ENCODE assay signal across 1 cellular context in genomic region chr16:88883117-88883895, GRCh38.
TF ChIP-seq lines count a peak whose summit lies in the region.

No MANE protein-coding gene starts in this region.

TF ChIP-seq in K562, 482 proteins besides CTCF, POLR2A, EP300 and RAD21:
- TF ChIP-seq HNRNPL (IDR thresholded peaks at IDR 0.05; ENCODE audit: low read depth, low read length) (0 out of 2 replicates have a peak, but pooled peaks have one; percentile 30), MEF2A (IDR thresholded peaks at IDR 0.05; ENCODE audit: control insufficient read depth, low read depth, low read length) (no peak), ZBTB33 (CRISPR knock-in tag; IDR thresholded peaks at IDR 0.05) (peak; percentile 55; the same call in 1 of the 2 replicates), ZBTB9 (CRISPR knock-in tag; IDR thresholded peaks at IDR 0.05) (peak; percentile 29; the same call in 1 of the 2 replicates), NONO (IDR thresholded peaks at IDR 0.05; ENCODE audit: low read depth in 2 of 2, low read length in 1 of 2) (no peak), POLR2G (IDR thresholded peaks at IDR 0.05; ENCODE audit: low read depth, low read length) (peak; percentile 38), PTTG1 (tag; IDR thresholded peaks at IDR 0.05; ENCODE audit: low read depth) (no peak), ELF1 (tag; IDR thresholded peaks at IDR 0.05) (no peak), TFAP4 (CRISPR knock-in tag; IDR thresholded peaks at IDR 0.05; ENCODE audit: borderline replicate concordance) (0 out of 2 replicates have a peak, but pooled peaks have one; percentile 1), PML (IDR thresholded peaks at IDR 0.05; ENCODE audit: low read length) (no peak), RBM22 (IDR thresholded peaks at IDR 0.05; ENCODE audit: low read depth, low read length, poor library complexity, severe bottlenecking) (peak; percentile 91)
